ENCODE assay signal across 14 cellular contexts in genomic region chr10:13820119-13820518, GRCh38.
DNase-seq lines count a peak whose midpoint lies in the region; ATAC-seq and TF ChIP-seq lines count a peak whose summit lies in the region.
"Had no signal": no experiment of that assay in that cellular context is flagged by ENCODE, and none has a peak within 500 bp of the region (broad histone marks: within the 10 kb centered on the region; RNA-seq: fewer than 3 reads in every experiment).

No MANE protein-coding gene starts in this region.

- CTCF ChIA-PET in activated CD4-positive, alpha-beta T cell treated with anti-CD3 and anti-CD28 coated beads, Interleukin-2, amount 10 ng/mL, durations not matched to agents 7 days and 5 days (lab: Charles Lee): interaction anchor here (1.9 kb wide), 1 partner anchor 12 kb away, joined by 6 read pairs; no protein-coding TSS in a partner anchor
- CTCF ChIA-PET in T-cell (lab: Charles Lee): interaction anchor here in 1 of 2 donors (0.6 kb wide), 1 partner anchor 504 kb away, joined by 7 read pairs; no protein-coding TSS in a partner anchor

- TF ChIP-seq CTCF in osteocyte (IDR thresholded peaks at IDR 0.05) (no peak), foreskin fibroblast (IDR thresholded peaks at IDR 0.05; ENCODE audit: low read depth, low read length) (no peak)

- peaks cover 17% of the 10 kb centered on the region for H3K9me3 Mint-ChIP-seq in activated CD4-positive, alpha-beta T cell treated with anti-CD3 and anti-CD28 coated beads, Interleukin-2, amount 10 ng/mL, durations not matched to agents 7 days and 5 days
- H3K9me3 Mint-ChIP-seq in T-cell (peaks cover 2 to 6% (median 5%) of the 10 kb centered on the region in 3 donors), osteocyte (ENCODE audit: unreplicated experiment) (peaks cover 3% of the 10 kb centered on the region)

- peak; percentile 18 for DNase-seq in activated CD4-positive, alpha-beta T cell treated with anti-CD3 and anti-CD28 coated beads, Interleukin-2, amount 10 ng/mL, durations not matched to agents 7 days and 5 days
- DNase-seq in activated CD4-positive, alpha-beta T cell treated with anti-CD3 and anti-CD28 coated beads for 1 hour: no peak
- no peak for DNase-seq in T-cell
- peak; percentile 63 for DNase-seq in dermis blood vessel endothelial cell
- no peak for DNase-seq in osteocyte (ENCODE audit: extremely low spot score, unreplicated experiment)
- no peak for DNase-seq in NCI-H128 (lab: John Stamatoyannopoulos, UW; ENCODE audit: unreplicated experiment)
- DNase-seq in foreskin fibroblast: no peak
- DNase-seq: activated CD8-positive, alpha-beta memory T cell treated with anti-CD3 and anti-CD28 coated beads, Interleukin-2, amount 50 U/mL, for 4 hours; kidney glomerular epithelial cell; NCI-H1417 had no signal

- ATAC-seq in T-cell (replicated peaks in 1 of 4) (peak in 3 of 4 experiments; percentile 29 to 57 (median 51)), GM19035 (IDR thresholded peaks at IDR 0.05; ENCODE audit: unreplicated experiment) (no peak)
- ATAC-seq: SK-N-SH treated with all-trans-retinoic acid at 6 μM for 48 hours had no signal

- H3K27ac Mint-ChIP-seq in activated CD4-positive, alpha-beta T cell treated with anti-CD3 and anti-CD28 coated beads, Interleukin-2, amount 10 ng/mL, durations not matched to agents 7 days and 5 days: peak overlapping the region; percentile 77
- H3K27ac Mint-ChIP-seq in T-cell (no peak overlapping the region), osteocyte (ENCODE audit: unreplicated experiment) (peak overlapping the region; percentile 54)

- peaks cover 16% of the 10 kb centered on the region for H3K4me1 Mint-ChIP-seq in activated CD4-positive, alpha-beta T cell treated with anti-CD3 and anti-CD28 coated beads, Interleukin-2, amount 10 ng/mL, durations not matched to agents 7 days and 5 days
- H3K4me1 Mint-ChIP-seq in T-cell: peaks cover 11 to 23% (median 12%) of the 10 kb centered on the region in 3 donors
- peaks cover 59% of the 10 kb centered on the region for H3K4me1 Mint-ChIP-seq in osteocyte (ENCODE audit: unreplicated experiment)

- H3K4me3 ChIP-seq in foreskin fibroblast (ENCODE audit: low read depth in 1 of 2, low read length in 2 of 2): no peak overlapping the region
- H3K4me3 ChIP-seq: A549 had no signal

- POLR2A ChIA-PET in activated CD4-positive, alpha-beta T cell treated with anti-CD3 and anti-CD28 coated beads, Interleukin-2, amount 10 ng/mL, durations not matched to agents 7 days and 5 days (lab: Charles Lee): no interaction called here
- POLR2A ChIA-PET in T-cell (lab: Charles Lee): interaction anchor here in 1 of 2 donors (0.9 kb wide), 1 partner anchor 33 kb away, joined by 3 read pairs; no protein-coding TSS in a partner anchor

- no peak overlapping the region for H3K4me3 Mint-ChIP-seq in activated CD4-positive, alpha-beta T cell treated with anti-CD3 and anti-CD28 coated beads, Interleukin-2, amount 10 ng/mL, durations not matched to agents 7 days and 5 days
- H3K4me3 Mint-ChIP-seq in T-cell (no peak overlapping the region), osteocyte (ENCODE audit: unreplicated experiment) (no peak overlapping the region)

- peaks cover 8% of the 10 kb centered on the region for H3K36me3 Mint-ChIP-seq in activated CD4-positive, alpha-beta T cell treated with anti-CD3 and anti-CD28 coated beads, Interleukin-2, amount 10 ng/mL, durations not matched to agents 7 days and 5 days (ENCODE audit: low read depth)
- H3K36me3 Mint-ChIP-seq in T-cell: peaks cover 3% of the 10 kb centered on the region
- H3K36me3 Mint-ChIP-seq in osteocyte (ENCODE audit: unreplicated experiment): peaks cover 15% of the 10 kb centered on the region
- H3K36me3 Mint-ChIP-seq: CD4-positive, CD25-positive, alpha-beta regulatory T cell had no signal

- peaks cover 9% of the 10 kb centered on the region for H3K27me3 Mint-ChIP-seq in activated CD4-positive, alpha-beta T cell treated with anti-CD3 and anti-CD28 coated beads, Interleukin-2, amount 10 ng/mL, durations not matched to agents 7 days and 5 days
- H3K27me3 Mint-ChIP-seq in T-cell: peaks cover 3 to 8% of the 10 kb centered on the region in 2 donors
- H3K27me3 Mint-ChIP-seq in osteocyte (ENCODE audit: unreplicated experiment): no peaks in the 10 kb centered on the region

Comparison
In these comparisons a context has a peak if more than half of its experiments do, and no peak if none do; other contexts are left out.
1. DNase-seq: peak in activated CD4-positive, alpha-beta T cell treated with anti-CD3 and anti-CD28 coated beads, Interleukin-2, amount 10 ng/mL, durations not matched to agents 7 days and 5 days (single experiment) and dermis blood vessel endothelial cell (single experiment); none in activated CD4-positive, alpha-beta T cell treated with anti-CD3 and anti-CD28 coated beads for 1 hour (single experiment), T-cell (0 of 34), osteocyte (single experiment), NCI-H128 (single experiment) and foreskin fibroblast (0 of 2).
2. H3K27ac Mint-ChIP-seq: peak in activated CD4-positive, alpha-beta T cell treated with anti-CD3 and anti-CD28 coated beads, Interleukin-2, amount 10 ng/mL, durations not matched to agents 7 days and 5 days (single experiment) and osteocyte (single experiment); none in T-cell (0 of 2).